Comparison of ENCODE assay signal across 19 cellular contexts in genomic region chr10:48782321-48782720, GRCh38.
A peak's percentile ranks its signal among the peaks of the same experiment; 100 is the strongest.
DNase-seq lines count a peak whose midpoint lies in the region; ATAC-seq and TF ChIP-seq lines count a peak whose summit lies in the region.
"Had no signal": no experiment of that assay in that cellular context is flagged by ENCODE, and none has a peak within 500 bp of the region (broad histone marks: within the 10 kb centered on the region; RNA-seq: fewer than 3 reads in every experiment).

No MANE protein-coding gene starts in this region.

- no peak overlapping the region for H3K4me2 ChIP-seq in OCI-LY7 (ENCODE audit: low read length)

- peaks cover 61 to 63% of the 10 kb centered on the region in 2 donors for H3K36me3 Mint-ChIP-seq in CD14-positive monocyte
- H3K36me3 Mint-ChIP-seq in Caco-2 (ENCODE audit: insufficient read depth, unreplicated experiment), result no peaks in the 10 kb centered on the region

- POLR2A ChIA-PET in OCI-LY7 (lab: Charles Lee), result no interaction called here
- POLR2A ChIA-PET in Caco-2 (lab: Charles Lee), result no interaction called here

- WGBS in right cardiac atrium, result 65% methylated on average over 3 of the region's 3 CpGs

- no peaks in the 10 kb centered on the region for H3K79me2 ChIP-seq in OCI-LY7 (ENCODE audit: insufficient read depth, low read depth, low read length)

- H3K4me3 ChIP-seq in OCI-LY7 (ENCODE audit: low read depth, low read length, poor library complexity, severe bottlenecking), result no peak overlapping the region
- no peak overlapping the region for H3K4me3 ChIP-seq in right cardiac atrium (ENCODE audit: low read length)
- H3K4me3 ChIP-seq in Caco-2 (ENCODE audit: low read depth, low read length), result no peak overlapping the region
- H3K4me3 ChIP-seq: Peyer's patch, SJSA1 had no signal

- no peak for TF ChIP-seq CTCF in CD14-positive monocyte (IDR thresholded peaks at IDR 0.05)
- no peak for TF ChIP-seq CTCF in OCI-LY7 (conservative IDR thresholded peaks at IDR 0.05; ENCODE audit: low read length)
- TF ChIP-seq CTCF in Caco-2 (IDR thresholded peaks at IDR 0.05; ENCODE audit: insufficient read depth in 1 of 2, low read depth in 1 of 2, low read length in 1 of 2, severe bottlenecking in 1 of 2, unreplicated experiment in 1 of 2), result no peak

- peaks cover 94% of the 10 kb centered on the region for H3K36me3 ChIP-seq in OCI-LY7 (ENCODE audit: insufficient read depth, low read length)
- no peaks in the 10 kb centered on the region for H3K36me3 ChIP-seq in Caco-2 (ENCODE audit: control insufficient read depth, insufficient read depth, low read length)
- H3K36me3 ChIP-seq: Peyer's patch, SJSA1 had no signal

- intact Hi-C loops in CD14-positive monocyte (cut with micrococcal nuclease), result no loop called here
- intact Hi-C loops in OCI-LY7 (cut with micrococcal nuclease; ENCODE audit: unreplicated experiment), result no loop called here
- intact Hi-C loops in right cardiac atrium (cut with DNase I), result no loop called here
- intact Hi-C loops in sciatic nerve (cut with DNase I), result no loop called here
- intact Hi-C loops in Caco-2 (cut with micrococcal nuclease; ENCODE audit: unreplicated experiment), result no loop called here

- H3K4me1 Mint-ChIP-seq in CD14-positive monocyte (peaks cover 9% of the 10 kb centered on the region), Caco-2 (ENCODE audit: low read depth, unreplicated experiment) (no peaks in the 10 kb centered on the region)

- H3K27me3 ChIP-seq in right cardiac atrium (ENCODE audit: control insufficient read depth, insufficient read depth) (no peaks in the 10 kb centered on the region), Caco-2 (replicated peaks; ENCODE audit: control insufficient read depth, insufficient read depth, low read length) (no peaks in the 10 kb centered on the region; the same call in 1 of the 2 replicates)
- H3K27me3 ChIP-seq: Peyer's patch, SJSA1 had no signal

- no peaks in the 10 kb centered on the region for H3K9me3 ChIP-seq in OCI-LY7 (ENCODE audit: low read length)
- H3K9me3 ChIP-seq in right cardiac atrium (ENCODE audit: control insufficient read depth, low read length), result no peaks in the 10 kb centered on the region
- peaks cover 13% of the 10 kb centered on the region for H3K9me3 ChIP-seq in Caco-2
- H3K9me3 ChIP-seq: Peyer's patch, SJSA1 had no signal

- H3K27ac Mint-ChIP-seq in CD14-positive monocyte (peak overlapping the region in 5 of 7 donors; percentile 16 to 45 (median 35)), Caco-2 (ENCODE audit: unreplicated experiment) (no peak overlapping the region)
- H3K27ac Mint-ChIP-seq: CD4-positive, alpha-beta T cell had no signal

- H2AFZ ChIP-seq in OCI-LY7 (ENCODE audit: low read length), result no peak overlapping the region

- H3K4me3 Mint-ChIP-seq in CD14-positive monocyte (no peak overlapping the region), Caco-2 (ENCODE audit: unreplicated experiment) (no peak overlapping the region)
- H3K4me3 Mint-ChIP-seq: CD4-positive, alpha-beta T cell had no signal

- H3K27me3 Mint-ChIP-seq in CD14-positive monocyte (ENCODE audit: low read depth in 3 of 3) (peaks cover 0 to 2% (median 0%) of the 10 kb centered on the region in 3 donors), Caco-2 (ENCODE audit: insufficient read depth, unreplicated experiment) (peaks cover 13% of the 10 kb centered on the region)
- H3K27me3 Mint-ChIP-seq: CD4-positive, alpha-beta T cell had no signal

- H3K4me1 ChIP-seq in OCI-LY7 (ENCODE audit: insufficient read depth, low read length, poor library complexity, severe bottlenecking) (no peaks in the 10 kb centered on the region), right cardiac atrium (ENCODE audit: control insufficient read depth, insufficient read depth, low read length) (no peaks in the 10 kb centered on the region), Caco-2 (no peaks in the 10 kb centered on the region)
- H3K4me1 ChIP-seq: Peyer's patch, SJSA1 had no signal

- peaks cover 0 to 3% (median 0%) of the 10 kb centered on the region in 7 donors for H3K9me3 Mint-ChIP-seq in CD14-positive monocyte
- peaks cover 16% of the 10 kb centered on the region for H3K9me3 Mint-ChIP-seq in Caco-2 (ENCODE audit: unreplicated experiment)
- H3K9me3 Mint-ChIP-seq: CD4-positive, alpha-beta T cell had no signal

- no peaks in the 10 kb centered on the region for H4K20me1 ChIP-seq in OCI-LY7 (ENCODE audit: insufficient read depth, low read length)

- BruUV-seq in OCI-LY7 (replicated peaks; lab: Mats Ljungman, UMichigan) (TSS peak; percentile 34), Caco-2 (replicated peaks; lab: Mats Ljungman, UMichigan) (no TSS peak)

- no peaks in the 10 kb centered on the region for H3K9me2 ChIP-seq in OCI-LY7 (ENCODE audit: insufficient read depth, low read length)

- CTCF ChIA-PET in OCI-LY7 (lab: Charles Lee; ENCODE audit: unreplicated experiment) (no interaction called here), Caco-2 (lab: Charles Lee) (no interaction called here)

- ATAC-seq in right cardiac atrium (peak; percentile 32 to 77), sciatic nerve (peak; percentile 48)

- H3K27ac ChIP-seq in OCI-LY7 (ENCODE audit: low read depth, low read length, poor library complexity, severe bottlenecking), result no peak overlapping the region
- H3K27ac ChIP-seq in right cardiac atrium (ENCODE audit: low read length), result no peak overlapping the region
- H3K27ac ChIP-seq: Peyer's patch, SJSA1 had no signal

- no peak for DNase-seq in CD14-positive monocyte (ENCODE audit: low spot score)
- no peak for DNase-seq in OCI-LY7 (ENCODE audit: low spot score)
- DNase-seq in right cardiac atrium, result no peak
- DNase-seq in sciatic nerve (ENCODE audit: low spot score), result no peak
- DNase-seq in amygdala (lab: John Stamatoyannopoulos, UW), result no peak
- DNase-seq in Caco-2, result no peak
- DNase-seq in NCI-H2081 treated with DMSO at 0.1 percent for 48 hours (lab: John Stamatoyannopoulos, UW), result no peak
- DNase-seq: CD4-positive, alpha-beta T cell; GOT3; HCEC 1CT; KG1; NCI-H1105; NCI-H146; NCI-H2029; NCI-H345; NCI-H524; NCI-H774; Peyer's patch had no signal
